Comparison of ENCODE assay signal across 27 cellular contexts in the genomic region with DNA sequence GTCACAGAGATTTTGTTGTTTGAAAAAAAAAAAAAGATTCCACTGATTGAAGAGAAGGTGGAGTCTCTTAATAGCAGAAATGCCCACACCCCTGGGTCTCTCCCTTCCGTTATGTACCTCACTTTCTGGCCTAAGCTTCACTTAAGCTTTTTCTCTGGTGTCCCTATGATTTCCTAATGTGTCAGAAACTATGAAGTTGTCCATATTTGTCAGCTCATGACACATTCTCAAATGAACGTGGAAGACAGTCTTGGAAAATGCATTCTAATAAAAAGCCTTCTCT. TPM values are rescaled to one million over a fixed set of nuclear protein-coding genes. Genes with fewer than 3 reads are reported as not detected.
DNase-seq lines count a peak whose midpoint lies in the region; ATAC-seq and TF ChIP-seq lines count a peak whose summit lies in the region.
"Had no signal": no experiment of that assay in that cellular context is flagged by ENCODE, and none has a peak within 500 bp of the region (broad histone marks: within the 10 kb centered on the region; RNA-seq: fewer than 3 reads in every experiment).

No MANE protein-coding gene starts in this region.

- no peak overlapping the region for H2BK120ac ChIP-seq in neuronal stem cell (ENCODE audit: low read depth, low read length)

- intact Hi-C loops in prostate gland (cut with DNase I): no loop called here

- H2AFZ ChIP-seq in GM23248: no peak overlapping the region
- no peak overlapping the region for H2AFZ ChIP-seq in neuronal stem cell (ENCODE audit: low read length)

- H3K23ac ChIP-seq in neuronal stem cell (ENCODE audit: low read depth, low read length, poor library complexity): no peak overlapping the region

- H3K36me3 Mint-ChIP-seq in activated naive CD8-positive, alpha-beta T cell treated with anti-CD3 and anti-CD28 coated beads for 36 hours: no peaks in the 10 kb centered on the region
- no peaks in the 10 kb centered on the region for H3K36me3 Mint-ChIP-seq in activated naive CD8-positive, alpha-beta T cell treated with anti-CD3 and anti-CD28 coated beads, Interleukin-2, amount 50 U/mL, for 24 hours (ENCODE audit: low read depth)
- no peaks in the 10 kb centered on the region for H3K36me3 Mint-ChIP-seq in CD8-positive, alpha-beta memory T cell
- H3K36me3 Mint-ChIP-seq: IgD-negative memory B cell had no signal

- no peak for TF ChIP-seq CTCF in prostate gland (IDR thresholded peaks at IDR 0.05)

- TF ChIP-seq POLR2A in prostate gland (IDR thresholded peaks at IDR 0.05): no peak

- WGBS in GM23248 (ENCODE audit: low coverage in 1 of 2, low lambda C conversion rate in 2 of 2, missing lambda C conversion rate in 2 of 2), 2 experiments: 51 to 54% methylated on average over 2 of the region's 2 CpGs
- 61 to 77% methylated on average over 2 of the region's 2 CpGs for WGBS in esophagus, 2 donors
- WGBS in prostate gland: 65% methylated on average over 2 of the region's 2 CpGs
- no CpG with 5 or more reads among the region's 2 CpGs for WGBS in neuronal stem cell (ENCODE audit: extremely low coverage in 2 of 2, insufficient read length in 2 of 2, insufficient replicate concordance in 1 of 2), 2 donors

- no peak overlapping the region for H2BK12ac ChIP-seq in neuronal stem cell (ENCODE audit: low read length)

- H3K9me3 ChIP-seq in GM23248 (ENCODE audit: low read depth) (no peaks in the 10 kb centered on the region), esophagus (ENCODE audit: control insufficient read depth in 2 of 2, insufficient read depth in 1 of 2, low read depth in 1 of 2, low read length in 1 of 2) (no peaks in the 10 kb centered on the region), prostate gland (no peaks in the 10 kb centered on the region), neuronal stem cell (replicated peaks in 1 of 2; ENCODE audit: control insufficient read depth in 2 of 2, insufficient read depth in 1 of 2, low read depth in 1 of 2, low read length in 2 of 2) (peaks cover 0 to 1% of the 10 kb centered on the region in 2 donors)
- H3K9me3 ChIP-seq in CD8-positive, alpha-beta memory T cell (ENCODE audit: low read length): no peaks in the 10 kb centered on the region
- H3K9me3 ChIP-seq: HAP-1, Peyer's patch had no signal

- H3K9me2 ChIP-seq in GM23248 (ENCODE audit: insufficient read depth): no peaks in the 10 kb centered on the region

- no peak for ATAC-seq in activated naive CD8-positive, alpha-beta T cell treated with anti-CD3 and anti-CD28 coated beads, Interleukin-2, amount 50 U/mL, for 24 hours

- no peaks in the 10 kb centered on the region for H4K20me1 ChIP-seq in GM23248 (ENCODE audit: insufficient read depth)

- no peak overlapping the region for H3K18ac ChIP-seq in neuronal stem cell (ENCODE audit: low read length)

- H2BK5ac ChIP-seq in neuronal stem cell (ENCODE audit: low read length): no peak overlapping the region

- no peaks in the 10 kb centered on the region for H3K79me2 ChIP-seq in GM23248 (ENCODE audit: insufficient read depth)

- H3K27me3 ChIP-seq in GM23248 (replicated peaks; ENCODE audit: insufficient read depth): no peaks in the 10 kb centered on the region
- H3K27me3 ChIP-seq in esophagus (ENCODE audit: control insufficient read depth in 1 of 2, insufficient read depth in 2 of 2, low read length in 2 of 2): no peaks in the 10 kb centered on the region
- no peaks in the 10 kb centered on the region for H3K27me3 ChIP-seq in prostate gland (replicated peaks; ENCODE audit: insufficient read depth)
- peaks cover 0 to 38% (median 3%) of the 10 kb centered on the region in 3 experiments for H3K27me3 ChIP-seq in neuronal stem cell (ENCODE audit: control insufficient read depth in 3 of 3, insufficient read depth in 3 of 3, low read depth in 1 of 3, low read length in 3 of 3)
- H3K27me3 ChIP-seq in CD8-positive, alpha-beta memory T cell (ENCODE audit: insufficient read depth, low read length, poor library complexity, severe bottlenecking): no peaks in the 10 kb centered on the region
- H3K27me3 ChIP-seq: Peyer's patch had no signal

- no peak overlapping the region for H4K8ac ChIP-seq in neuronal stem cell (ENCODE audit: low read depth, low read length)

- H3K4me2 ChIP-seq in GM23248 (ENCODE audit: unreplicated experiment): no peak overlapping the region
- no peak overlapping the region for H3K4me2 ChIP-seq in neuronal stem cell (ENCODE audit: insufficient read depth, low read length, poor library complexity, severe bottlenecking)
- H3K4me2 ChIP-seq: KMS-11 had no signal

- no peak overlapping the region for H3K4me3 Mint-ChIP-seq in activated naive CD8-positive, alpha-beta T cell treated with anti-CD3 and anti-CD28 coated beads for 36 hours
- H3K4me3 Mint-ChIP-seq in activated naive CD8-positive, alpha-beta T cell treated with anti-CD3 and anti-CD28 coated beads, Interleukin-2, amount 50 U/mL, for 24 hours: no peak overlapping the region
- H3K4me3 Mint-ChIP-seq in CD8-positive, alpha-beta memory T cell: no peak overlapping the region
- H3K4me3 Mint-ChIP-seq: IgD-negative memory B cell had no signal

- H4K91ac ChIP-seq in neuronal stem cell (ENCODE audit: low read depth, low read length, poor library complexity): no peak overlapping the region

- no peaks in the 10 kb centered on the region for H3K36me3 ChIP-seq in GM23248 (ENCODE audit: low read depth)
- no peaks in the 10 kb centered on the region for H3K36me3 ChIP-seq in esophagus (ENCODE audit: control insufficient read depth in 2 of 2, insufficient read depth in 2 of 2, low read length in 1 of 2)
- H3K36me3 ChIP-seq in prostate gland: no peaks in the 10 kb centered on the region
- no peaks in the 10 kb centered on the region for H3K36me3 ChIP-seq in neuronal stem cell (replicated peaks in 1 of 2; ENCODE audit: control insufficient read depth in 2 of 2, insufficient read depth in 2 of 2, low read length in 2 of 2)
- H3K36me3 ChIP-seq in CD8-positive, alpha-beta memory T cell (ENCODE audit: insufficient read depth, low read length): no peaks in the 10 kb centered on the region
- H3K36me3 ChIP-seq: HAP-1, Peyer's patch had no signal

- H3K4me1 Mint-ChIP-seq in activated naive CD8-positive, alpha-beta T cell treated with anti-CD3 and anti-CD28 coated beads for 36 hours: no peaks in the 10 kb centered on the region
- peaks cover 3% of the 10 kb centered on the region for H3K4me1 Mint-ChIP-seq in activated naive CD8-positive, alpha-beta T cell treated with anti-CD3 and anti-CD28 coated beads, Interleukin-2, amount 50 U/mL, for 24 hours
- H3K4me1 Mint-ChIP-seq in CD8-positive, alpha-beta memory T cell: no peaks in the 10 kb centered on the region
- H3K4me1 Mint-ChIP-seq: IgD-negative memory B cell had no signal

- no peak for DNase-seq in activated naive CD8-positive, alpha-beta T cell treated with anti-CD3 and anti-CD28 coated beads for 36 hours
- no peak for DNase-seq in activated naive CD8-positive, alpha-beta T cell treated with anti-CD3 and anti-CD28 coated beads, Interleukin-2, amount 50 U/mL, for 24 hours
- DNase-seq in GM23248 (peak; percentile 12), prostate gland (ENCODE audit: low spot score) (no peak), neuronal stem cell (ENCODE audit: low spot score) (no peak), SKM-1 (lab: John Stamatoyannopoulos, UW; ENCODE audit: unreplicated experiment) (no peak)
- DNase-seq in CD8-positive, alpha-beta memory T cell: no peak
- DNase-seq: 8988T, ACHN, GOT3, NCI-H1092 treated with DMSO at 0.1 percent for 48 hours, NCI-H1436, NCI-H187, NCI-H2081 treated with DMSO at 0.1 percent for 48 hours, NCI-H2171, NCI-H226, NCI-H510A, NCI-H69, Peyer's patch, SIG-M5 had no signal

- H3K9ac ChIP-seq in GM23248 (no peak overlapping the region), neuronal stem cell (ENCODE audit: low read depth, low read length, poor library complexity) (no peak overlapping the region)
- H3K9ac ChIP-seq: KMS-11 had no signal

- H3K9me3 Mint-ChIP-seq in activated naive CD8-positive, alpha-beta T cell treated with anti-CD3 and anti-CD28 coated beads for 36 hours: no peaks in the 10 kb centered on the region
- no peaks in the 10 kb centered on the region for H3K9me3 Mint-ChIP-seq in activated naive CD8-positive, alpha-beta T cell treated with anti-CD3 and anti-CD28 coated beads, Interleukin-2, amount 50 U/mL, for 24 hours
- peaks cover 0 to 1% (median 0%) of the 10 kb centered on the region in 5 donors for H3K9me3 Mint-ChIP-seq in CD8-positive, alpha-beta memory T cell
- H3K9me3 Mint-ChIP-seq: IgD-negative memory B cell had no signal

- H2BK15ac ChIP-seq in neuronal stem cell (ENCODE audit: low read length): no peak overlapping the region

- H3K27ac ChIP-seq in GM23248: no peak overlapping the region
- H3K27ac ChIP-seq in esophagus (ENCODE audit: low read depth in 2 of 2, low read length in 1 of 2): peak overlapping the region; percentile 72 to 90
- H3K27ac ChIP-seq in prostate gland: peak overlapping the region; percentile 59 to 85
- no peak overlapping the region for H3K27ac ChIP-seq in neuronal stem cell (replicated peaks; ENCODE audit: low read length)
- H3K27ac ChIP-seq in CD8-positive, alpha-beta memory T cell (ENCODE audit: low read depth, low read length): no peak overlapping the region
- H3K27ac ChIP-seq: HL-60, KMS-11, Peyer's patch, SK-N-MC had no signal

- CTCF ChIA-PET in CD8-positive, alpha-beta memory T cell (lab: Charles Lee): no interaction called here

- H3K27me3 Mint-ChIP-seq in activated naive CD8-positive, alpha-beta T cell treated with anti-CD3 and anti-CD28 coated beads for 36 hours: peaks cover 35% of the 10 kb centered on the region
- peaks cover 33% of the 10 kb centered on the region for H3K27me3 Mint-ChIP-seq in activated naive CD8-positive, alpha-beta T cell treated with anti-CD3 and anti-CD28 coated beads, Interleukin-2, amount 50 U/mL, for 24 hours
- H3K27me3 Mint-ChIP-seq in CD8-positive, alpha-beta memory T cell: peaks cover 19 to 45% of the 10 kb centered on the region in 2 donors

- peaks cover 11% of the 10 kb centered on the region for H3F3A ChIP-seq in GM23248 (ENCODE audit: insufficient read depth)

- H3K4me3 ChIP-seq in GM23248 (no peak overlapping the region), esophagus (ENCODE audit: low read depth in 1 of 2, low read length in 2 of 2) (no peak overlapping the region), prostate gland (no peak overlapping the region), neuronal stem cell (ENCODE audit: low read length in 2 of 2) (no peak overlapping the region)
- no peak overlapping the region for H3K4me3 ChIP-seq in CD8-positive, alpha-beta memory T cell (ENCODE audit: low read length)
- H3K4me3 ChIP-seq: HAP-1, Peyer's patch, SK-N-MC had no signal

- no peaks in the 10 kb centered on the region for H3K79me1 ChIP-seq in neuronal stem cell (ENCODE audit: low read depth, low read length)

- H3K4me1 ChIP-seq in GM23248 (ENCODE audit: insufficient read depth) (peaks cover 28% of the 10 kb centered on the region), esophagus (ENCODE audit: control insufficient read depth in 2 of 2, insufficient read depth in 2 of 2, low read length in 1 of 2) (peaks cover 5 to 6% of the 10 kb centered on the region in 2 donors), prostate gland (replicated peaks) (peaks cover 15% of the 10 kb centered on the region), neuronal stem cell (ENCODE audit: control insufficient read depth in 2 of 2, insufficient read depth in 1 of 2, low read depth in 1 of 2, low read length in 2 of 2) (peaks cover 0 to 6% of the 10 kb centered on the region in 2 donors)
- H3K4me1 ChIP-seq in CD8-positive, alpha-beta memory T cell (ENCODE audit: insufficient read depth, low read length): no peaks in the 10 kb centered on the region
- H3K4me1 ChIP-seq: HAP-1 had no signal

- H3K14ac ChIP-seq in neuronal stem cell (ENCODE audit: low read length): no peak overlapping the region

- H3K4ac ChIP-seq in neuronal stem cell (ENCODE audit: low read length): no peak overlapping the region

- no peak overlapping the region for H2AK5ac ChIP-seq in neuronal stem cell (ENCODE audit: low read depth, low read length)

- in situ Hi-C loops in GM23248 (cut with MboI): no loop called here

- POLR2A ChIA-PET in CD8-positive, alpha-beta memory T cell (lab: Charles Lee): no interaction called here

- H3K27ac Mint-ChIP-seq in activated naive CD8-positive, alpha-beta T cell treated with anti-CD3 and anti-CD28 coated beads for 36 hours: peak overlapping the region; percentile 2
- no peak overlapping the region for H3K27ac Mint-ChIP-seq in activated naive CD8-positive, alpha-beta T cell treated with anti-CD3 and anti-CD28 coated beads, Interleukin-2, amount 50 U/mL, for 24 hours
- H3K27ac Mint-ChIP-seq in CD8-positive, alpha-beta memory T cell: no peak overlapping the region
- H3K27ac Mint-ChIP-seq: IgD-negative memory B cell had no signal

RNA-seq across cellular contexts. Expression of a gene that starts 5.4 kb away (rescaled TPM):
- under 1 TPM; 0.35 to 0.42 TPM for total RNA-seq in activated naive CD8-positive, alpha-beta T cell treated with anti-CD3 and anti-CD28 coated beads for 36 hours
- 42.1 and 43.7 TPM in 2 replicates for total RNA-seq in GM23248 (2014; rRNA removed; shearing (Covaris generic))
- polyA plus RNA-seq in GM23248 (2016; fragmentation: Nextera tagmentation; extraction: Ambion mirVana): 61.6 and 68.5 TPM in 2 replicates
- 100 to 1,000 TPM; 235 to 264 TPM for polyA plus RNA-seq in esophagus
- total RNA-seq in prostate gland: 10 to 100 TPM; 18.5 to 40.1 TPM
- 2.7 TPM for polyA plus RNA-seq in neuronal stem cell (2013, experiment 1 of 2)
- 3.0 TPM for polyA plus RNA-seq in neuronal stem cell (2013, experiment 2 of 2)
- total RNA-seq in CD8-positive, alpha-beta memory T cell: under 1 TPM; 0.47 to 0.50 TPM
- polyA plus RNA-seq in CD8-positive, alpha-beta memory T cell: 0.38 TPM
- total RNA-seq: OCI-LY7 had no signal
- polyA plus RNA-seq: IgD-negative memory B cell had no signal

Comparison
In these comparisons a context has a peak if more than half of its experiments do, and no peak if none do; other contexts are left out.
1. H3K27ac ChIP-seq: peak in esophagus (2 of 2) and prostate gland (2 of 2); none in GM23248 (single experiment), neuronal stem cell (single experiment) and CD8-positive, alpha-beta memory T cell (single experiment).
2. RNA of a gene that starts 5.4 kb away (total RNA-seq): 42.1 to 43.7 TPM in GM23248 and 18.5 to 40.1 TPM in prostate gland; 0.47 to 0.50 TPM in CD8-positive, alpha-beta memory T cell and 0.35 to 0.42 TPM in activated naive CD8-positive, alpha-beta T cell treated with anti-CD3 and anti-CD28 coated beads for 36 hours; every median in the first group is over 10 times any median in the second.